ENCODE assay signal across 7 cellular contexts in the genomic region with DNA sequence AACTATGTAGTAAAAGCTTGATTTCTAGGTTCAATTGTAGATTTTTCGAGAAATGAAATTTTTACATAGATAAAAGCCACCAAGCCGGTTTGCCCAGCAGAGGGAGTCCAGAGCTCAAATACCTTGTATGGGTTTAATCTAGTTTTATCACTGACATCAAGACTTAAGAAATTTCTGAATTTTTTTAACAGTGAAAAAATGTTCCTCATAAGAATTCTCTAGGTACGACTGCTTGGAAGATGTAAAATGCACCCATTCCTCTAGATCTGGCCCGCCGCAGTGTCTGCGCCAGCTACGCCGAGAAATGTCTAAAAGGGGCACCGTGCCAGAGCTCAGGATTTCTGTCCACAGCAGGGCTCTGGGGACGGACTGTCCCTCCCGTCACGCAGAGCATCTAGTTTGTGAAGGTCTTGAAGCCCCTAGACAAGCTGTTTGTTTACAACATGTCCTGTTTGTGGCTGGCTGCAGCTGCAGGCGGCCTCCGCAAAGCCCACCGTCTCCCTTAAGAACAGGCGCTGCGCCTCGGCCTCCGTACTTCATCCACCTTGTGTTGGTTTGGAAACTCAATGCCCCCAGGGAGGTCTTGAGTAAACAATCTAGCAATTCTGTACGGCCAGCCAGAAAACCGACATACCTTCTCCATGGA. TPM values are rescaled to one million over a fixed set of nuclear protein-coding genes. Genes with fewer than 3 reads are reported as not detected.
DNase-seq lines count a peak whose midpoint lies in the region; ATAC-seq, FAIRE-seq and TF ChIP-seq lines count a peak whose summit lies in the region.

No MANE protein-coding gene starts in this region.

- TF ChIP-seq POLR2A in NB4 (IDR thresholded peaks at IDR 0.05; ENCODE audit: extremely low read depth, insufficient read length) = no peak

- in situ Hi-C loops in mammary epithelial cell (cut with MboI; ENCODE audit: low sequenced_read_pairs in 2 of 2) = loop anchor here (10.0 to 25.0 kb wide), 2 partner anchors 218 to 220 kb away; no protein-coding TSS in a partner anchor

- no peaks in the 10 kb centered on the region for H3K4me1 ChIP-seq in mammary epithelial cell (ENCODE audit: insufficient read depth, low read length)

- no peak overlapping the region for H3K4me2 ChIP-seq in mammary epithelial cell (ENCODE audit: insufficient read depth, low read depth, low read length)

- H4K20me1 ChIP-seq in mammary epithelial cell (ENCODE audit: insufficient read depth, low read length) = no peaks in the 10 kb centered on the region

- H3K36me3 ChIP-seq in mammary epithelial cell (ENCODE audit: insufficient read depth, low read length) = peaks cover 9% of the 10 kb centered on the region

- ATAC-seq in GM19023 (IDR thresholded peaks at IDR 0.05; ENCODE audit: unreplicated experiment) (no peak), GM19463 (IDR thresholded peaks at IDR 0.05; ENCODE audit: unreplicated experiment) (no peak)

- dilution Hi-C loops in mammary epithelial cell (cut with HindIII; ENCODE audit: low sequenced_read_pairs) = no loop called here

- no peaks in the 10 kb centered on the region for H3K9me3 ChIP-seq in mammary epithelial cell (replicated peaks; ENCODE audit: insufficient read depth, low read length)

- TF ChIP-seq CTCF in NB4 (IDR thresholded peaks at IDR 0.05; ENCODE audit: low read depth, low read length) (peak; percentile 62), mammary epithelial cell (conservative IDR thresholded peaks at IDR 0.05 in 1 of 2, IDR thresholded peaks at IDR 0.05 in 1 of 2; ENCODE audit: extremely low read depth in 1 of 2, insufficient read depth in 1 of 2, low read depth in 1 of 2, low read length in 2 of 2) (peak; percentile 49 to 61)

- CTCF ChIA-PET in mammary epithelial cell (lab: Charles Lee; ENCODE audit: low non-redundant PET) = interaction anchor here (0.6 to 1.0 kb wide), 3 partner anchors 362 to 455 kb away, joined by 3 to 4 read pairs (median 4); no protein-coding TSS in a partner anchor

- H3K79me2 ChIP-seq in mammary epithelial cell (ENCODE audit: insufficient read depth, low read length) = no peaks in the 10 kb centered on the region

- 90% methylated on average over 21 of the region's 21 CpGs for WGBS in mammary epithelial cell (ENCODE audit: low coverage, missing lambda C conversion rate)

- H3K27ac ChIP-seq in mammary epithelial cell (ENCODE audit: insufficient read depth, low read depth, low read length) = no peak overlapping the region

- intact Hi-C loops in mammary epithelial cell (cut with micrococcal nuclease) = loop anchor here (1.0 to 2.0 kb wide), 3 partner anchors 74 to 219 kb away; no protein-coding TSS in a partner anchor

- H2AFZ ChIP-seq in mammary epithelial cell (ENCODE audit: low read depth, low read length) = no peak overlapping the region

- H3K9ac ChIP-seq in mammary epithelial cell (ENCODE audit: insufficient read depth, low read length) = no peak overlapping the region

- H3K27me3 ChIP-seq in mammary epithelial cell (ENCODE audit: insufficient read depth, low read length) = no peaks in the 10 kb centered on the region

- no peak overlapping the region for H3K4me3 ChIP-seq in NB4 (ENCODE audit: low read depth, low read length)
- no peak overlapping the region for H3K4me3 ChIP-seq in mammary epithelial cell (replicated peaks in 1 of 3; ENCODE audit: insufficient read depth in 1 of 3, low read depth in 2 of 3, low read length in 3 of 3)

- FAIRE-seq in urothelium cell line (lab: Jason Lieb, UNC) = no peak

- no TSS peak for BruUV-seq in mammary epithelial cell (replicated peaks; lab: Mats Ljungman, UMichigan)

- DNase-seq in GM04504 (ENCODE audit: low read depth) (peak; percentile 28), NB4 (ENCODE audit: low read depth) (peak; percentile 47), mammary epithelial cell (no peak), lung microvascular endothelial cell (ENCODE audit: low read depth in 2 of 2) (peak; percentile 70 to 76), urothelium cell line (ENCODE audit: low spot score) (no peak)

RNA-seq across cellular contexts. Expression of a gene that starts 24.8 kb away (rescaled TPM):
- total RNA-seq in mammary epithelial cell (100 to 1,000 TPM in 1 of 2 donors, 10 to 100 TPM in 1; 78.5 to 104 TPM), lung microvascular endothelial cell (16.6 and 21.6 TPM in 2 replicates)
- 17.9 TPM for polyA plus RNA-seq in mammary epithelial cell
- polyA minus RNA-seq in mammary epithelial cell = 48.4 TPM

RNA-seq across cellular contexts. Expression of a gene that starts 33.4 kb away (rescaled TPM):
- 10 to 100 TPM; 31.2 to 36.1 TPM for total RNA-seq in mammary epithelial cell
- 14.5 TPM for polyA plus RNA-seq in mammary epithelial cell
- polyA minus RNA-seq in mammary epithelial cell = 25.3 TPM
- 14.8 and 18.5 TPM in 2 replicates for total RNA-seq in lung microvascular endothelial cell

Comparison
In these comparisons a context has a peak if more than half of its experiments do, and no peak if none do; other contexts are left out.
1. DNase-seq: peak in GM04504 (single experiment), NB4 (single experiment) and lung microvascular endothelial cell (2 of 2); none in mammary epithelial cell (single experiment) and urothelium cell line (single experiment).